ENCODE assay signal across 8 cellular contexts in the genomic region with DNA sequence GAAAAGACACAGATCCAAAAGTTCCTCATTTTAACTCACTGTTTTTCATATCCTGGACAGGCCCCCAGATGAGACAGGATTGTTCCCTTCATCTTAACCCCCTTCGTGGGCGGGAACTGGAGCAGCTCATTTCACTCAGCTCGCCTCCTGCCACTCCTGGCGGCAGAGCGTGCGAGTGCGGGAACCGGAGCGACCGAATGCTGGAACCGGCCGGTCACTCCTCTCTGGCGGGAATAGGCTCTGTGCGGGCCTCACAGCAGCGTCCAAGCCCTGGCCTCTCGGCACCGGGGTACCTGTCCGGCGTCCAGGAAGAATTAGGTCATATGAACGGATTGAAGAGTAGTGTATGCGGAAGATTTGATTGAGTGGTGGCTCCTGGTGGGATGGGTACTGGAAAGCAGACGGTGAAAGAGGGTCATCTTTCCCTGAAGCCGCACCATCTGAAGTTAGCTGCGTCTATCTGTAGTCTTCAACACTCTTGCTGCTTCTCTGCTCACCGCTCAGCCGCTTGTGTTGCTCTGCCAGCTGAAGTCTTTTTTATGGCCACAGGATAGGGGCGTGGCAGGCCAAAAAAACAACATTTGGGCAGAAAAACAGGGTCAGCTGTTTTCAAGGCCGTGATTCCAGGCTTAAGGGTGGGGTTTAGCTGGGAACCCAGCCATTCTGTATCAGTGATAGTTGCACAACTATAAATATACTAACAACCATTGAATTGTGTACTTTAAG. TPM values are rescaled to one million over a fixed set of nuclear protein-coding genes. Genes with fewer than 3 reads are reported as not detected.
DNase-seq lines count a peak whose midpoint lies in the region; ATAC-seq and TF ChIP-seq lines count a peak whose summit lies in the region.

No MANE protein-coding gene starts in this region.

- H4K20me1 ChIP-seq in neural progenitor cell (ENCODE audit: low read depth) = no peaks in the 10 kb centered on the region

- no peak overlapping the region for H3K9ac ChIP-seq in neural progenitor cell

- H3K4me2 ChIP-seq in neural progenitor cell = no peak overlapping the region

- H3K9me3 ChIP-seq in breast epithelium (no peaks in the 10 kb centered on the region), neural progenitor cell (ENCODE audit: low read depth) (no peaks in the 10 kb centered on the region), aorta (ENCODE audit: control insufficient read depth, low read length) (no peaks in the 10 kb centered on the region)

- intact Hi-C loops in breast epithelium (cut with DNase I; ENCODE audit: low total_unique reads) (no loop called here), MCF 10A (cut with micrococcal nuclease) (no loop called here), aorta (cut with DNase I) (loop anchor here in 1 of 2 donors (5.0 kb wide), 2 partner anchors 42 to 117 kb away; partner anchors contain the start of genes DNAJC19 and FXR1)

- peak; percentile 87 for ATAC-seq in aorta (ENCODE audit: low FRiP score)
- ATAC-seq in GM18861 (IDR thresholded peaks at IDR 0.05; ENCODE audit: unreplicated experiment) = no peak

- peak overlapping the region; percentile 98 for H2AFZ ChIP-seq in neural progenitor cell (replicated peaks)

- H3K27me3 ChIP-seq in breast epithelium (no peaks in the 10 kb centered on the region), neural progenitor cell (no peaks in the 10 kb centered on the region), aorta (ENCODE audit: control insufficient read depth in 1 of 2, insufficient read depth in 2 of 2, low read length in 1 of 2) (no peaks in the 10 kb centered on the region)

- POLR2A ChIA-PET in MCF 10A (lab: Yijun Ruan, JAX) = no interaction called here

- H3K27ac ChIP-seq in breast epithelium = peak overlapping the region; percentile 33 to 78
- no peak overlapping the region for H3K27ac ChIP-seq in neural progenitor cell
- H3K27ac ChIP-seq in aorta (ENCODE audit: low read depth in 1 of 2, low read length in 2 of 2) = no peak overlapping the region

- H3K36me3 ChIP-seq in breast epithelium (no peaks in the 10 kb centered on the region), neural progenitor cell (no peaks in the 10 kb centered on the region), aorta (ENCODE audit: control insufficient read depth in 1 of 2, insufficient read depth in 2 of 2, low read length in 1 of 2) (no peaks in the 10 kb centered on the region)

- H3K27ac Mint-ChIP-seq in MCF 10A (ENCODE audit: low read depth, unreplicated experiment) (no peak overlapping the region), neural progenitor cell (no peak overlapping the region)

- no peaks in the 10 kb centered on the region for H3F3A ChIP-seq in neural progenitor cell (ENCODE audit: low read depth)

- H3K4me3 ChIP-seq in breast epithelium (peak overlapping the region; percentile 46 to 70 (median 55)), foreskin fibroblast (ENCODE audit: low read depth in 1 of 2, low read length in 2 of 2) (peak overlapping the region; percentile 15 to 41), neural progenitor cell (no peak overlapping the region), aorta (ENCODE audit: low read length in 2 of 2) (peak overlapping the region; percentile 18 to 30)

- H3K4me1 Mint-ChIP-seq in MCF 10A (ENCODE audit: insufficient read depth, unreplicated experiment) (peaks cover 14% of the 10 kb centered on the region), neural progenitor cell (no peaks in the 10 kb centered on the region)

- no peaks in the 10 kb centered on the region for H3K79me2 ChIP-seq in neural progenitor cell (ENCODE audit: low read depth)

- H3K27me3 Mint-ChIP-seq in MCF 10A (ENCODE audit: insufficient read depth, unreplicated experiment) = no peaks in the 10 kb centered on the region
- peaks cover 2% of the 10 kb centered on the region for H3K27me3 Mint-ChIP-seq in neural progenitor cell (ENCODE audit: insufficient read depth, low read depth)

- H3K9me3 Mint-ChIP-seq in MCF 10A (ENCODE audit: unreplicated experiment) (no peaks in the 10 kb centered on the region), neural progenitor cell (peaks cover 5% of the 10 kb centered on the region)

- CTCF ChIA-PET in MCF 10A (lab: Yijun Ruan, JAX) = interaction anchor here (0.6 to 3.1 kb wide), 2 partner anchors 15 to 1435 kb away, joined by 3 to 18 read pairs; no protein-coding TSS in a partner anchor

- BruUV-seq in MCF 10A (replicated peaks; lab: Mats Ljungman, UMichigan) = no TSS peak

- no peak overlapping the region for H3K4me3 Mint-ChIP-seq in MCF 10A (ENCODE audit: unreplicated experiment)
- no peak overlapping the region for H3K4me3 Mint-ChIP-seq in neural progenitor cell

- H3K4me1 ChIP-seq in breast epithelium (no peaks in the 10 kb centered on the region), neural progenitor cell (no peaks in the 10 kb centered on the region), aorta (ENCODE audit: control insufficient read depth in 1 of 2, insufficient read depth in 2 of 2, low read length in 2 of 2) (no peaks in the 10 kb centered on the region)

- no peaks in the 10 kb centered on the region for H3K36me3 Mint-ChIP-seq in MCF 10A (ENCODE audit: insufficient read depth, unreplicated experiment)
- H3K36me3 Mint-ChIP-seq in neural progenitor cell = no peaks in the 10 kb centered on the region

- WGBS in aorta, 2 donors = 2 to 9% methylated on average over 28 of the region's 28 CpGs

- TF ChIP-seq POLR2A in breast epithelium (IDR thresholded peaks at IDR 0.05) = no peak

- DNase-seq in breast epithelium (ENCODE audit: low spot score in 2 of 2) = no peak
- no peak for DNase-seq in MCF 10A (ENCODE audit: unreplicated experiment)
- peak in 1 of 2 donors; percentile 15 for DNase-seq in foreskin fibroblast
- DNase-seq in neural progenitor cell (ENCODE audit: low spot score) = peak; percentile 57
- DNase-seq in aorta = peak; percentile 61 to 84
- no peak for DNase-seq in NK-92 (lab: John Stamatoyannopoulos, UW; ENCODE audit: unreplicated experiment)
- no peak for DNase-seq in activated gamma-delta T cell (lab: John Stamatoyannopoulos, UW)

- TF ChIP-seq CTCF in breast epithelium (IDR thresholded peaks at IDR 0.05) (no peak), MCF 10A (IDR thresholded peaks at IDR 0.05; ENCODE audit: unreplicated experiment) (no peak), foreskin fibroblast (IDR thresholded peaks at IDR 0.05; ENCODE audit: low read depth, low read length) (no peak), neural progenitor cell (IDR thresholded peaks at IDR 0.05) (no peak)

RNA-seq across cellular contexts. Expression of gene FXR1, which starts 42.3 kb away (rescaled TPM):
- total RNA-seq in breast epithelium = 100 to 1,000 TPM; 130 to 152 (median 150) TPM
- total RNA-seq in MCF 10A (2022) = 166 and 194 TPM in 2 replicates
- 308 and 412 TPM in 2 replicates for total RNA-seq in neural progenitor cell (ENCODE audit: low replicate concordance)
- 100 to 1,000 TPM; 106 to 120 TPM for total RNA-seq in aorta
- 100 to 1,000 TPM in 1 of 2 donors, 10 to 100 TPM in 1; 64.9 to 104 TPM for polyA plus RNA-seq in aorta

Comparison
In these comparisons a context has a peak if more than half of its experiments do, and no peak if none do; other contexts are left out.
1. DNase-seq: peak in neural progenitor cell (single experiment) and aorta (2 of 2); none in breast epithelium (0 of 2), MCF 10A (single experiment), NK-92 (single experiment) and activated gamma-delta T cell (single experiment).
2. H3K27ac ChIP-seq: peak in breast epithelium (2 of 2); none in neural progenitor cell (single experiment) and aorta (0 of 2).